ENCODE assay signal across 8 cellular contexts in genomic region chr15:91857772-91858171, GRCh38. TPM values are rescaled to one million over a fixed set of nuclear protein-coding genes. Genes with fewer than 3 reads are reported as not detected.
DNase-seq lines count a peak whose midpoint lies in the region; ATAC-seq and TF ChIP-seq lines count a peak whose summit lies in the region.

No MANE protein-coding gene starts in this region.

- CTCF ChIA-PET in Calu3 (lab: Charles Lee): no interaction called here

- H3K4me3 Mint-ChIP-seq in Calu3 (ENCODE audit: low read depth, unreplicated experiment): peak overlapping the region; percentile 13
- H3K4me3 Mint-ChIP-seq in activated T-helper 2 cell treated with anti-CD3 and anti-CD28 coated beads, Interferon-gamma antibody, Interleukin-2, Interleukin-4, amounts not matched to agents 10 μg/mL and 5 μg/mL and 100 μg/mL, durations not matched to agents 14 hours and 24 hours and 36 hours (ENCODE audit: low read depth): peak overlapping the region; percentile 46

- no peak for TF ChIP-seq CTCF in Calu3 (IDR thresholded peaks at IDR 0.05; ENCODE audit: unreplicated experiment)

- no peaks in the 10 kb centered on the region for H3K9me3 Mint-ChIP-seq in Calu3 (ENCODE audit: low read depth, unreplicated experiment)
- no peaks in the 10 kb centered on the region for H3K9me3 Mint-ChIP-seq in activated T-helper 2 cell treated with anti-CD3 and anti-CD28 coated beads, Interferon-gamma antibody, Interleukin-2, Interleukin-4, amounts not matched to agents 10 μg/mL and 5 μg/mL and 100 μg/mL, durations not matched to agents 14 hours and 24 hours and 36 hours

- peaks cover 27% of the 10 kb centered on the region for H3K36me3 Mint-ChIP-seq in Calu3 (ENCODE audit: insufficient read depth, unreplicated experiment)
- H3K36me3 Mint-ChIP-seq in activated T-helper 2 cell treated with anti-CD3 and anti-CD28 coated beads, Interferon-gamma antibody, Interleukin-2, Interleukin-4, amounts not matched to agents 10 μg/mL and 5 μg/mL and 100 μg/mL, durations not matched to agents 14 hours and 24 hours and 36 hours (ENCODE audit: low read depth): peaks cover 21% of the 10 kb centered on the region

- DNase-seq in Calu3 (no peak), putamen (ENCODE audit: low spot score) (no peak), LoVo (ENCODE audit: low spot score) (no peak), D341Med (ENCODE audit: low spot score) (no peak), nucleus accumbens (lab: John Stamatoyannopoulos, UW) (no peak)
- peak; percentile 42 for DNase-seq in activated T-helper 2 cell treated with anti-CD3 and anti-CD28 coated beads, Interferon-gamma antibody, Interleukin-2, Interleukin-4, amounts not matched to agents 10 μg/mL and 5 μg/mL and 100 μg/mL, durations not matched to agents 14 hours and 24 hours and 36 hours (ENCODE audit: low spot score)

- peak overlapping the region; percentile 63 for H3K27ac Mint-ChIP-seq in Calu3 (ENCODE audit: unreplicated experiment)
- H3K27ac Mint-ChIP-seq in activated T-helper 2 cell treated with anti-CD3 and anti-CD28 coated beads, Interferon-gamma antibody, Interleukin-2, Interleukin-4, amounts not matched to agents 10 μg/mL and 5 μg/mL and 100 μg/mL, durations not matched to agents 14 hours and 24 hours and 36 hours: peak overlapping the region; percentile 86

- no TSS peak for BruUV-seq in Calu3 (replicated peaks; lab: Mats Ljungman, UMichigan)

- intact Hi-C loops in Calu3 (cut with micrococcal nuclease; ENCODE audit: unreplicated experiment): loop anchor here (2.0 kb wide), 1 partner anchor 321 kb away; no protein-coding TSS in a partner anchor
- intact Hi-C loops in activated T-helper 2 cell treated with anti-CD3 and anti-CD28 coated beads, Interferon-gamma antibody, Interleukin-2, Interleukin-4, amounts not matched to agents 10 μg/mL and 5 μg/mL and 100 μg/mL, durations not matched to agents 14 hours and 24 hours and 36 hours (cut with micrococcal nuclease): loop anchor here (5.0 kb wide), 3 partner anchors 55 to 155 kb away; no protein-coding TSS in a partner anchor

- ATAC-seq in GM19372 (IDR thresholded peaks at IDR 0.05; ENCODE audit: low read depth, unreplicated experiment) (peak; percentile 43), HG03378 (IDR thresholded peaks at IDR 0.05; ENCODE audit: unreplicated experiment) (peak; percentile 81)

- H3K27me3 Mint-ChIP-seq in Calu3 (ENCODE audit: unreplicated experiment): no peaks in the 10 kb centered on the region
- no peaks in the 10 kb centered on the region for H3K27me3 Mint-ChIP-seq in activated T-helper 2 cell treated with anti-CD3 and anti-CD28 coated beads, Interferon-gamma antibody, Interleukin-2, Interleukin-4, amounts not matched to agents 10 μg/mL and 5 μg/mL and 100 μg/mL, durations not matched to agents 14 hours and 24 hours and 36 hours (ENCODE audit: low read depth)

- peaks cover 51% of the 10 kb centered on the region for H3K4me1 Mint-ChIP-seq in Calu3 (ENCODE audit: low read depth, unreplicated experiment)
- H3K4me1 Mint-ChIP-seq in activated T-helper 2 cell treated with anti-CD3 and anti-CD28 coated beads, Interferon-gamma antibody, Interleukin-2, Interleukin-4, amounts not matched to agents 10 μg/mL and 5 μg/mL and 100 μg/mL, durations not matched to agents 14 hours and 24 hours and 36 hours (ENCODE audit: low read depth): peaks cover 73% of the 10 kb centered on the region

RNA-seq across cellular contexts. Expression of gene SLCO3A1, which starts 4.3 kb away (rescaled TPM):
- total RNA-seq in Calu3 (2022): 65.9 and 79.0 TPM in 2 replicates
- total RNA-seq in activated T-helper 2 cell treated with anti-CD3 and anti-CD28 coated beads, Interferon-gamma antibody, Interleukin-2, Interleukin-4, amounts not matched to agents 10 μg/mL and 5 μg/mL and 100 μg/mL, durations not matched to agents 14 hours and 24 hours and 36 hours: 26.2 and 26.3 TPM in 2 replicates
